In the genomic region with DNA sequence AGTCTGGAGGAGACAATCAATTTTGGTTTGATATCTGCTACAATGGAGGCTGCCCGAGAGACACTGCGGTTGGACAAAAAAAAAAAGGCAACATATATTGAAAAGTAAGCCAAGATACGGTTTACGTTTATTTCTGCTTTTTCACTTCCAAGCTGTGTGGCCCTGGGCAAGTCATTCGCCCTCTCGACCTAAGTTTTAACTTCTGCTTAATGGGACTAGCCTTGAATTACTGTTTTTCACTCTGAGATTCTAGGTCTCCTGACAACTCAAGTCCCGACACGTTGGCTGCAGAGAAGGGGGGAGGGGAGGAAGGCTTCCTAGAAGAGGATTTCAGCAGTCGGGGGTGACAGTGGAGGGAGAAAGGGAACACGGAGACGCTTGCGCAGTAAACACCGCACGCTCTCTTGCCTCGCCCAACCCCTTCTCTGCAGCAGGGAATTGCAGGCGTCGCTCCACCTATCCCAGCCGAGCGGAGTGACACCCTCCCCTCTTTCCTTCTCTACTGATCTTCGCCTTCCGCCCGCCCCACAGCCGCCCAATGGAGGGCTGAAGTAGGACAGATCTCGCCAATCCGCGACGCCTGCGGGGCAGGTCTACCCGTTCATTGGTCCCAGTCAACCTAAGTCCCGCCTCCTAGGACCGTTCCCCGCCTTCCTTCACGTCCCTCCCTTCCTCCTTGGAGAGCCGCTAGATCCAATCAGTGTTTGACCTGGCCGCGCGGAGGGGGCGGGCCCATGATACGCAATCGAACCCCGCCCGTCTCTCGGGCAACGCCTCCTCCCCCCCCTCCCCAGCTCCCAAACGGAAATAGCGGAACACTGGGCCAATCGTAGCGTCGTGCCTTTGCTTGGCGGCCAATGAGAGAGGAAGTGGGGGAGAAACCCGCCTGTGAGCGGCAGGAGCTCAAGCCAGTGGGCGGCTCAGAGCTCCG, we compare ENCODE assay signal across 1 cellular context.
TF ChIP-seq lines count a peak whose summit lies in the region.

No MANE protein-coding gene starts in this region.

TF ChIP-seq in K562, 482 proteins besides CTCF, POLR2A, EP300 and RAD21 (continued from another document):
- TF ChIP-seq, protein P1, sequence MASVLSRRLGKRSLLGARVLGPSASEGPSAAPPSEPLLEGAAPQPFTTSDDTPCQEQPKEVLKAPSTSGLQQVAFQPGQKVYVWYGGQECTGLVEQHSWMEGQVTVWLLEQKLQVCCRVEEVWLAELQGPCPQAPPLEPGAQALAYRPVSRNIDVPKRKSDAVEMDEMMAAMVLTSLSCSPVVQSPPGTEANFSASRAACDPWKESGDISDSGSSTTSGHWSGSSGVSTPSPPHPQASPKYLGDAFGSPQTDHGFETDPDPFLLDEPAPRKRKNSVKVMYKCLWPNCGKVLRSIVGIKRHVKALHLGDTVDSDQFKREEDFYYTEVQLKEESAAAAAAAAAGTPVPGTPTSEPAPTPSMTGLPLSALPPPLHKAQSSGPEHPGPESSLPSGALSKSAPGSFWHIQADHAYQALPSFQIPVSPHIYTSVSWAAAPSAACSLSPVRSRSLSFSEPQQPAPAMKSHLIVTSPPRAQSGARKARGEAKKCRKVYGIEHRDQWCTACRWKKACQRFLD (CRISPR knock-in tag; IDR thresholded peaks at IDR 0.05) = no peak
- TF ChIP-seq, protein P2, sequence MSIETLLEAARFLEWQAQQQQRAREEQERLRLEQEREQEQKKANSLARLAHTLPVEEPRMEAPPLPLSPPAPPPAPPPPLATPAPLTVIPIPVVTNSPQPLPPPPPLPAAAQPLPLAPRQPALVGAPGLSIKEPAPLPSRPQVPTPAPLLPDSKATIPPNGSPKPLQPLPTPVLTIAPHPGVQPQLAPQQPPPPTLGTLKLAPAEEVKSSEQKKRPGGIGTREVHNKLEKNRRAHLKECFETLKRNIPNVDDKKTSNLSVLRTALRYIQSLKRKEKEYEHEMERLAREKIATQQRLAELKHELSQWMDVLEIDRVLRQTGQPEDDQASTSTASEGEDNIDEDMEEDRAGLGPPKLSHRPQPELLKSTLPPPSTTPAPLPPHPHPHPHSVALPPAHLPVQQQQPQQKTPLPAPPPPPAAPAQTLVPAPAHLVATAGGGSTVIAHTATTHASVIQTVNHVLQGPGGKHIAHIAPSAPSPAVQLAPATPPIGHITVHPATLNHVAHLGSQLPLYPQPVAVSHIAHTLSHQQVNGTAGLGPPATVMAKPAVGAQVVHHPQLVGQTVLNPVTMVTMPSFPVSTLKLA (conservative IDR thresholded peaks at IDR 0.05) = peak; percentile 7 to 69; a peak in 3 of 4 replicates
- TF ChIP-seq CHCHD3 (CRISPR knock-in tag; IDR thresholded peaks at IDR 0.05) = no peak
- no peak for TF ChIP-seq TCFL5 (CRISPR knock-in tag; conservative IDR thresholded peaks at IDR 0.05)
- TF ChIP-seq SIN3A (IDR thresholded peaks at IDR 0.05; ENCODE audit: borderline replicate concordance in 2 of 2, control insufficient read depth in 1 of 2, low read depth in 2 of 2, low read length in 2 of 2) = no peak
- no peak for TF ChIP-seq MYBL2 (IDR thresholded peaks at IDR 0.05; ENCODE audit: low read depth)
- TF ChIP-seq MYBL2 (CRISPR knock-in tag; IDR thresholded peaks at IDR 0.05; ENCODE audit: borderline replicate concordance) = no peak
- peak; percentile 95 for TF ChIP-seq CXXC5 (CRISPR knock-in tag; IDR thresholded peaks at IDR 0.05)
- peak; percentile 22; the same call in 1 of the 2 replicates for TF ChIP-seq FOXP1 (CRISPR knock-in tag; IDR thresholded peaks at IDR 0.05)
- peak; percentile 29; the same call in 1 of the 2 replicates for TF ChIP-seq BHLHE40 (IDR thresholded peaks at IDR 0.05; ENCODE audit: low read length)
- no peak for TF ChIP-seq MED1 (CRISPR knock-in tag; IDR thresholded peaks at IDR 0.05; ENCODE audit: borderline replicate concordance)
- peak in 1 of 2 experiments; percentile 18; a peak in 1 of 4 replicates for TF ChIP-seq TBL1XR1 (IDR thresholded peaks at IDR 0.05; ENCODE audit: low read length in 2 of 2)
- no peak for TF ChIP-seq PURB (CRISPR knock-in tag; IDR thresholded peaks at IDR 0.05; ENCODE audit: low read depth)
